Comparison of ENCODE assay signal across 9 cellular contexts in genomic region chr4:107736924-107737448, GRCh38. TPM values are rescaled to one million over a fixed set of nuclear protein-coding genes. Genes with fewer than 3 reads are reported as not detected.
A peak's percentile ranks its signal among the peaks of the same experiment; 100 is the strongest.
DNase-seq lines count a peak whose midpoint lies in the region; ATAC-seq, FAIRE-seq and TF ChIP-seq lines count a peak whose summit lies in the region.
"Had no signal": no experiment of that assay in that cellular context is flagged by ENCODE, and none has a peak within 500 bp of the region (broad histone marks: within the 10 kb centered on the region; RNA-seq: fewer than 3 reads in every experiment).

No MANE protein-coding gene starts in this region.

- no peak overlapping the region for H3K27ac Mint-ChIP-seq in stimulated activated naive CD8-positive, alpha-beta T cell treated with anti-CD3 and anti-CD28 coated beads, Interleukin-15, amount 100 ng/mL, for 72 hours

- TF ChIP-seq POLR2A in H54 (IDR thresholded peaks at IDR 0.05; ENCODE audit: low read depth, low read length) (no peak), breast epithelium (IDR thresholded peaks at IDR 0.05) (no peak)

- intact Hi-C loops in breast epithelium (cut with DNase I; ENCODE audit: low total_unique reads): no loop called here
- intact Hi-C loops in left lung (cut with DNase I): no loop called here

- no peaks in the 10 kb centered on the region for H3K27me3 ChIP-seq in breast epithelium
- no peaks in the 10 kb centered on the region for H3K27me3 ChIP-seq in left lung

- no peaks in the 10 kb centered on the region for H3K4me1 Mint-ChIP-seq in stimulated activated naive CD8-positive, alpha-beta T cell treated with anti-CD3 and anti-CD28 coated beads, Interleukin-15, amount 100 ng/mL, for 72 hours

- TF ChIP-seq CTCF in breast epithelium (IDR thresholded peaks at IDR 0.05) (peak; percentile 43 to 67 (median 62)), left lung (IDR thresholded peaks at IDR 0.05) (peak; percentile 78 to 88)

- H3K36me3 ChIP-seq in breast epithelium (no peaks in the 10 kb centered on the region), left lung (no peaks in the 10 kb centered on the region)

- ATAC-seq in left lung: peak; percentile 80
- peak; percentile 57 for ATAC-seq in stimulated activated naive CD8-positive, alpha-beta T cell treated with anti-CD3 and anti-CD28 coated beads, Interleukin-15, amount 100 ng/mL, for 72 hours

- no peak for FAIRE-seq in H54 (lab: Jason Lieb, UNC)
- FAIRE-seq: endometrium had no signal

- peak; percentile 11 to 49 for DNase-seq in NCI-H524 (lab: John Stamatoyannopoulos, UW)
- no peak for DNase-seq in NCI-H524 treated with DMSO at 0.1 percent for 48 hours (lab: John Stamatoyannopoulos, UW)
- DNase-seq in H54 (ENCODE audit: insufficient read length, low spot score): peak; percentile 22
- DNase-seq in LHCN-M2 (ENCODE audit: low read depth): peak; percentile 52
- peak; percentile 16 for DNase-seq in T-helper 9 cell
- DNase-seq in breast epithelium (ENCODE audit: low spot score in 2 of 2): no peak
- no peak for DNase-seq in left lung
- peak; percentile 41 to 44 for DNase-seq in stimulated activated naive CD8-positive, alpha-beta T cell treated with anti-CD3 and anti-CD28 coated beads, Interleukin-15, amount 100 ng/mL, for 72 hours

- no peak overlapping the region for H3K27ac ChIP-seq in breast epithelium
- no peak overlapping the region for H3K27ac ChIP-seq in left lung

- no peak overlapping the region for H3K4me3 Mint-ChIP-seq in stimulated activated naive CD8-positive, alpha-beta T cell treated with anti-CD3 and anti-CD28 coated beads, Interleukin-15, amount 100 ng/mL, for 72 hours

- no peaks in the 10 kb centered on the region for H3K9me3 Mint-ChIP-seq in stimulated activated naive CD8-positive, alpha-beta T cell treated with anti-CD3 and anti-CD28 coated beads, Interleukin-15, amount 100 ng/mL, for 72 hours

- H3K4me1 ChIP-seq in breast epithelium (no peaks in the 10 kb centered on the region), left lung (no peaks in the 10 kb centered on the region)

- H3K4me3 ChIP-seq in breast epithelium (no peak overlapping the region), left lung (no peak overlapping the region)

- no peaks in the 10 kb centered on the region for H3K27me3 Mint-ChIP-seq in stimulated activated naive CD8-positive, alpha-beta T cell treated with anti-CD3 and anti-CD28 coated beads, Interleukin-15, amount 100 ng/mL, for 72 hours

- H3K9me3 ChIP-seq in breast epithelium (no peaks in the 10 kb centered on the region), left lung (no peaks in the 10 kb centered on the region)

RNA-seq across cellular contexts. Expression of gene PAPSS1, which starts 17.0 kb away (rescaled TPM):
- total RNA-seq in LHCN-M2 (2014; rRNA removed) (80.1 and 84.2 TPM in 2 replicates), breast epithelium (10 to 100 TPM; 40.6 to 65.7 (median 44.2) TPM), left lung (10 to 100 TPM; 57.5 to 60.8 TPM)
- 78.6 TPM for polyA plus RNA-seq in LHCN-M2 (2012)

Comparison
In these comparisons a context has a peak if more than half of its experiments do, and no peak if none do; other contexts are left out.
1. DNase-seq: peak in NCI-H524 (2 of 2), H54 (single experiment), LHCN-M2 (single experiment), T-helper 9 cell (single experiment) and stimulated activated naive CD8-positive, alpha-beta T cell treated with anti-CD3 and anti-CD28 coated beads, Interleukin-15, amount 100 ng/mL, for 72 hours (2 of 2); none in NCI-H524 treated with DMSO at 0.1 percent for 48 hours (single experiment), breast epithelium (0 of 2) and left lung (0 of 2).